Comparison of ENCODE assay signal across 8 cellular contexts in the genomic region with DNA sequence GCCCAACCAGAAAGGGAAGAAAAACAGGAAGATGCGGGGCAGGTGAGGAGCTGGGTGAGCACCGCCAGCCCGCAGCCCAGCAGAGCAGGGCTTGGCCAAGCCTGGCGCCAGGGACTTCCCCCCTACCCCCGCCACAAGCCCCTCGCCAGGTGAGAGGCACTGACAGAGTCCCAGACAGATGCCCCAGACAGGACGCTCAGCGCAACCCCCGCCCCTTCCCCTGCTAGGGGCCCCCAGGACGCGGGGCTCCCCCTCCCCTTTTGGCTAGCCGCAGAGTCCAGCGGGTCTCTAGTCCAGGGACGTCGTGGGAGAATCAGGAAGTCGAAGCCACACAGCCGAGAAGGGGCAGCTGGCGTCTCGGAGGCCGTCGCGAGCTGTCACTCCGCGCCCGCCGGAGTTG. TPM values are rescaled to one million over a fixed set of nuclear protein-coding genes. Genes with fewer than 3 reads are reported as not detected.
DNase-seq lines count a peak whose midpoint lies in the region; ATAC-seq, FAIRE-seq and TF ChIP-seq lines count a peak whose summit lies in the region.
"Not testable (repeated sequence)": the region's sequence is repeated elsewhere in the genome, so short reads cannot be mapped to it uniquely, and the experiment has no call there.

No MANE protein-coding gene starts in this region.

- not testable (repeated sequence) for H3K9ac ChIP-seq in SK-N-MC (ENCODE audit: insufficient read length)

- H3K27ac ChIP-seq in SK-N-MC; small intestine (ENCODE audit: low read depth in 1 of 2, low read length in 1 of 2); uterus: not testable (repeated sequence)

- H3K4me1 ChIP-seq in small intestine (ENCODE audit: control insufficient read depth in 2 of 2, insufficient read depth in 1 of 2, low read depth in 1 of 2, low read length in 1 of 2); uterus: not testable (repeated sequence)

- not testable (repeated sequence) for H3K27me3 ChIP-seq in H7 (ENCODE audit: control insufficient read depth, insufficient read depth, low read length); small intestine (ENCODE audit: control insufficient read depth in 2 of 2, insufficient read depth in 2 of 2, low read length in 2 of 2); uterus

- FAIRE-seq in small intestine (lab: Jason Lieb, UNC) = not testable (repeated sequence)

- not testable (repeated sequence) for TF ChIP-seq CTCF in uterus (IDR thresholded peaks at IDR 0.05)

- not testable (repeated sequence) for H3K4me1 Mint-ChIP-seq in activated T-cell treated with anti-CD3 and anti-CD28 coated beads, Interleukin-2, amount 50 U/mL, for 72 hours (ENCODE audit: low read depth)
- peaks cover 29% of the 10 kb centered on the region for H3K4me1 Mint-ChIP-seq in dendritic cell treated with granulocyte-macrophage colony-stimulating factor and Interleukin-4, amounts not matched to agents 40 ng/mL and 50 ng/mL, for 4 days (ENCODE audit: low read depth)
- H3K4me1 Mint-ChIP-seq in naive thymus-derived CD8-positive, alpha-beta T cell = peaks cover 5 to 17% (median 8%) of the 10 kb centered on the region in 4 donors

- 3 to 5% (median 3%) methylated on average over 5 to 26 of the region's 26 CpGs for WGBS in small intestine, 3 donors

- POLR2A ChIA-PET in naive thymus-derived CD8-positive, alpha-beta T cell (lab: Charles Lee) = not testable (repeated sequence)

- H3K4me3 Mint-ChIP-seq in activated T-cell treated with anti-CD3 and anti-CD28 coated beads, Interleukin-2, amount 50 U/mL, for 72 hours = peak overlapping the region; percentile 79 to 95
- peak overlapping the region; percentile 55 for H3K4me3 Mint-ChIP-seq in dendritic cell treated with granulocyte-macrophage colony-stimulating factor and Interleukin-4, amounts not matched to agents 40 ng/mL and 50 ng/mL, for 4 days
- H3K4me3 Mint-ChIP-seq in naive thymus-derived CD8-positive, alpha-beta T cell = peak overlapping the region; percentile 78 to 90 (median 81)

- intact Hi-C loops in dendritic cell treated with granulocyte-macrophage colony-stimulating factor and Interleukin-4, amounts not matched to agents 40 ng/mL and 50 ng/mL, for 4 days (cut with micrococcal nuclease); uterus (cut with DNase I; ENCODE audit: low total_unique reads): not testable (repeated sequence)

- not testable (repeated sequence) for TF ChIP-seq POLR2A in uterus (IDR thresholded peaks at IDR 0.05)

- not testable (repeated sequence) for H3K9me3 Mint-ChIP-seq in activated T-cell treated with anti-CD3 and anti-CD28 coated beads, Interleukin-2, amount 50 U/mL, for 72 hours; dendritic cell treated with granulocyte-macrophage colony-stimulating factor and Interleukin-4, amounts not matched to agents 40 ng/mL and 50 ng/mL, for 4 days; naive thymus-derived CD8-positive, alpha-beta T cell

- not testable (repeated sequence) for ATAC-seq in activated T-cell treated with anti-CD3 and anti-CD28 coated beads, Interleukin-2, amount 50 U/mL, for 72 hours (replicated peaks in 1 of 2); naive thymus-derived CD8-positive, alpha-beta T cell

- H3K36me3 Mint-ChIP-seq in activated T-cell treated with anti-CD3 and anti-CD28 coated beads, Interleukin-2, amount 50 U/mL, for 72 hours (ENCODE audit: insufficient read depth in 2 of 2); dendritic cell treated with granulocyte-macrophage colony-stimulating factor and Interleukin-4, amounts not matched to agents 40 ng/mL and 50 ng/mL, for 4 days (ENCODE audit: low read depth); naive thymus-derived CD8-positive, alpha-beta T cell: not testable (repeated sequence)

- peaks cover 48% of the 10 kb centered on the region for H3K27me3 Mint-ChIP-seq in activated T-cell treated with anti-CD3 and anti-CD28 coated beads, Interleukin-2, amount 50 U/mL, for 72 hours (ENCODE audit: low read depth)
- peaks cover 81% of the 10 kb centered on the region for H3K27me3 Mint-ChIP-seq in dendritic cell treated with granulocyte-macrophage colony-stimulating factor and Interleukin-4, amounts not matched to agents 40 ng/mL and 50 ng/mL, for 4 days
- peaks cover 11 to 35% (median 25%) of the 10 kb centered on the region in 5 donors for H3K27me3 Mint-ChIP-seq in naive thymus-derived CD8-positive, alpha-beta T cell

- not testable (repeated sequence) for H3K36me3 ChIP-seq in H7 (replicated peaks; ENCODE audit: control insufficient read depth, insufficient read depth, low read length); SK-N-MC (ENCODE audit: insufficient read depth, low read length); small intestine (ENCODE audit: control insufficient read depth in 2 of 2, insufficient read depth in 2 of 2, low read length in 2 of 2); uterus

- H3K9me3 ChIP-seq in SK-N-MC (ENCODE audit: low read depth, low read length); small intestine (ENCODE audit: control insufficient read depth, low read depth); uterus: not testable (repeated sequence)

- peak overlapping the region; percentile 40 for H3K27ac Mint-ChIP-seq in activated T-cell treated with anti-CD3 and anti-CD28 coated beads, Interleukin-2, amount 50 U/mL, for 72 hours
- peak overlapping the region; percentile 78 for H3K27ac Mint-ChIP-seq in dendritic cell treated with granulocyte-macrophage colony-stimulating factor and Interleukin-4, amounts not matched to agents 40 ng/mL and 50 ng/mL, for 4 days
- H3K27ac Mint-ChIP-seq in naive thymus-derived CD8-positive, alpha-beta T cell = peak overlapping the region in 6 of 10 donors; percentile 36 to 81 (median 68)

- H3K4me3 ChIP-seq in H7 (ENCODE audit: insufficient read depth, low read depth, low read length) = peak overlapping the region; percentile 49
- H3K4me3 ChIP-seq in SK-N-MC = peak overlapping the region; percentile 75
- H3K4me3 ChIP-seq in iPS-11a (ENCODE audit: low read depth, low read length) = peak overlapping the region; percentile 24
- peak overlapping the region; percentile 50 to 60 for H3K4me3 ChIP-seq in small intestine (ENCODE audit: low read depth in 1 of 2, low read length in 2 of 2)
- peak overlapping the region; percentile 39 to 46 for H3K4me3 ChIP-seq in uterus

- DNase-seq in H7; SK-N-MC (ENCODE audit: low read depth, low spot score); activated T-cell treated with anti-CD3 and anti-CD28 coated beads, Interleukin-2, amount 50 U/mL, for 72 hours; small intestine; uterus: not testable (repeated sequence)
- peak in 1 of 10 donors; percentile 1 for DNase-seq in naive thymus-derived CD8-positive, alpha-beta T cell

RNA-seq across cellular contexts. Expression of gene UNC93B1, which starts 48.9 kb away (rescaled TPM):
- 26.2 and 28.3 TPM in 2 replicates for total RNA-seq in H7 (2014; rRNA removed; shearing (Covaris generic))
- 10 to 100 TPM in 1 of 2 donors, 1 to 10 TPM in 1; 8.0 to 16.7 TPM for total RNA-seq in activated T-cell treated with anti-CD3 and anti-CD28 coated beads, Interleukin-2, amount 50 U/mL, for 72 hours
- 10 to 100 TPM; 15.1 to 17.4 TPM for total RNA-seq in naive thymus-derived CD8-positive, alpha-beta T cell
- 10 to 100 TPM in 2 of 3 donors, 1 to 10 TPM in 1; 8.9 to 11.0 (median 10.8) TPM for polyA plus RNA-seq in naive thymus-derived CD8-positive, alpha-beta T cell
- polyA plus RNA-seq in small intestine = 10 to 100 TPM; 37.9 to 82.1 (median 45.0) TPM
- total RNA-seq in uterus = 10 to 100 TPM in 3 of 4 donors, 1 to 10 TPM in 1; 4.1 to 24.3 (median 13.2) TPM

RNA-seq across cellular contexts. Expression of gene ALDH3B1, which starts 55.2 kb away (rescaled TPM):
- 0.35 and 0.37 TPM in 2 replicates for total RNA-seq in H7 (2014; rRNA removed; shearing (Covaris generic))
- total RNA-seq in activated T-cell treated with anti-CD3 and anti-CD28 coated beads, Interleukin-2, amount 50 U/mL, for 72 hours = under 1 TPM; 0.10 to 0.16 TPM
- total RNA-seq in naive thymus-derived CD8-positive, alpha-beta T cell = under 1 TPM in 1 of 2 experiments, not detected in 1; 0.39 TPM
- polyA plus RNA-seq in naive thymus-derived CD8-positive, alpha-beta T cell = under 1 TPM in 1 of 3 donors, not detected in 2; 0.09 TPM
- polyA plus RNA-seq in small intestine = 10 to 100 TPM; 14.4 to 25.1 (median 18.1) TPM
- 1 to 10 TPM; 2.3 to 5.7 (median 4.0) TPM for total RNA-seq in uterus

Comparison
In these comparisons a context has a peak if more than half of its experiments do, and no peak if none do; other contexts are left out.
1. H3K4me3 ChIP-seq: peak in every context shown above with its lines; median percentile 75 in SK-N-MC; 55 in small intestine; 49 in H7; 42 in uterus; 24 in iPS-11a.